ENCODE assay signal across 20 cellular contexts in genomic region chr7:137916564-137916963, GRCh38.
DNase-seq lines count a peak whose midpoint lies in the region; ATAC-seq and TF ChIP-seq lines count a peak whose summit lies in the region.
"Had no signal": no experiment of that assay in that cellular context is flagged by ENCODE, and none has a peak within 500 bp of the region (broad histone marks: within the 10 kb centered on the region; RNA-seq: fewer than 3 reads in every experiment).

No MANE protein-coding gene starts in this region.

- no peak for TF ChIP-seq CTCF in tibial artery (IDR thresholded peaks at IDR 0.05)

- H3K9me3 ChIP-seq in T-helper 17 cell (ENCODE audit: control insufficient read depth, low read length, poor library complexity, severe bottlenecking) (no peaks in the 10 kb centered on the region), mesodermal cell (ENCODE audit: control insufficient read depth, low read length) (no peaks in the 10 kb centered on the region), tibial artery (no peaks in the 10 kb centered on the region)
- H3K9me3 ChIP-seq: pancreas, suprapubic skin had no signal

- DNase-seq in T-helper 17 cell (no peak), tibial artery (no peak)
- no peak for DNase-seq in activated CD8-positive, alpha-beta memory T cell treated with anti-CD3 and anti-CD28 coated beads, Interleukin-2, amount 50 U/mL, for 4 hours
- DNase-seq: activated CD4-positive, CD25-positive, alpha-beta regulatory T cell; activated CD8-positive, alpha-beta memory T cell treated with anti-CD3 and anti-CD28 coated beads for 24 hours; amniotic stem cell; DMS79 treated with DMSO at 0.1 percent for 48 hours; hippocampal formation; NCI-H1092; NCI-H69; pancreas; stimulated activated CD4-positive, alpha-beta T cell treated with anti-CD3 and anti-CD28 coated beads, Interleukin-4, amount 100 ng/mL, for 1 hour had no signal

- H3K27ac ChIP-seq in mesodermal cell (ENCODE audit: low read depth, low read length, severe bottlenecking), result peak overlapping the region; percentile 88
- peak overlapping the region; percentile 6 to 21 for H3K27ac ChIP-seq in tibial artery
- H3K27ac ChIP-seq: C4-2B, HL-60, pancreas, suprapubic skin had no signal

- WGBS in mesodermal cell (ENCODE audit: insufficient coverage in 2 of 2), 2 experiments, result 90 to 93% methylated on average over 7 of the region's 8 CpGs

- H3K27me3 Mint-ChIP-seq in T-helper 17 cell, result no peaks in the 10 kb centered on the region

- peak overlapping the region; percentile 85 for H3K27ac Mint-ChIP-seq in T-helper 17 cell
- H3K27ac Mint-ChIP-seq: T-helper 2 cell treated with Interferon-gamma antibody and Interleukin-4, amounts not matched to agents 5 μg/mL and 100 μg/mL, for 36 hours had no signal

- H3K4me1 Mint-ChIP-seq in T-helper 17 cell, result peaks cover 25% of the 10 kb centered on the region

- H3K27me3 ChIP-seq in tibial artery, result no peaks in the 10 kb centered on the region
- H3K27me3 ChIP-seq: pancreas, suprapubic skin had no signal

- intact Hi-C loops in tibial artery (cut with DNase I; ENCODE audit: low total_unique reads), result no loop called here

- peaks cover 20% of the 10 kb centered on the region for H3K4me1 ChIP-seq in mesodermal cell (ENCODE audit: control insufficient read depth, insufficient read depth, low read length, poor library complexity, severe bottlenecking)
- peaks cover 0 to 62% (median 5%) of the 10 kb centered on the region in 4 donors for H3K4me1 ChIP-seq in tibial artery
- H3K4me1 ChIP-seq: pancreas, suprapubic skin had no signal

- H3K36me3 ChIP-seq in mesodermal cell (ENCODE audit: control insufficient read depth, insufficient read depth, low read length) (peaks cover 75% of the 10 kb centered on the region), tibial artery (peaks cover 31 to 40% (median 33%) of the 10 kb centered on the region in 3 donors)

- peaks cover 6% of the 10 kb centered on the region for H3K36me3 Mint-ChIP-seq in T-helper 17 cell (ENCODE audit: low read depth)

- ATAC-seq in GM18511 (IDR thresholded peaks at IDR 0.05; ENCODE audit: unreplicated experiment) (peak; percentile 18), T-helper 17 cell (no peak), HG03521 (IDR thresholded peaks at IDR 0.05; ENCODE audit: unreplicated experiment) (no peak), GM18517 (IDR thresholded peaks at IDR 0.05; ENCODE audit: unreplicated experiment) (no peak)
- ATAC-seq: pancreas had no signal

- H3K4me3 ChIP-seq in mesodermal cell (ENCODE audit: extremely low read depth, insufficient read depth, low read length, poor library complexity, severe bottlenecking) (no peak overlapping the region), tibial artery (no peak overlapping the region)
- H3K4me3 ChIP-seq: pancreas, suprapubic skin had no signal

- no peak overlapping the region for H3K4me3 Mint-ChIP-seq in T-helper 17 cell
- H3K4me3 Mint-ChIP-seq: T-helper 2 cell treated with Interferon-gamma antibody and Interleukin-4, amounts not matched to agents 5 μg/mL and 100 μg/mL, for 36 hours had no signal
